Comparison of ENCODE assay signal across 7 cellular contexts in the genomic region with DNA sequence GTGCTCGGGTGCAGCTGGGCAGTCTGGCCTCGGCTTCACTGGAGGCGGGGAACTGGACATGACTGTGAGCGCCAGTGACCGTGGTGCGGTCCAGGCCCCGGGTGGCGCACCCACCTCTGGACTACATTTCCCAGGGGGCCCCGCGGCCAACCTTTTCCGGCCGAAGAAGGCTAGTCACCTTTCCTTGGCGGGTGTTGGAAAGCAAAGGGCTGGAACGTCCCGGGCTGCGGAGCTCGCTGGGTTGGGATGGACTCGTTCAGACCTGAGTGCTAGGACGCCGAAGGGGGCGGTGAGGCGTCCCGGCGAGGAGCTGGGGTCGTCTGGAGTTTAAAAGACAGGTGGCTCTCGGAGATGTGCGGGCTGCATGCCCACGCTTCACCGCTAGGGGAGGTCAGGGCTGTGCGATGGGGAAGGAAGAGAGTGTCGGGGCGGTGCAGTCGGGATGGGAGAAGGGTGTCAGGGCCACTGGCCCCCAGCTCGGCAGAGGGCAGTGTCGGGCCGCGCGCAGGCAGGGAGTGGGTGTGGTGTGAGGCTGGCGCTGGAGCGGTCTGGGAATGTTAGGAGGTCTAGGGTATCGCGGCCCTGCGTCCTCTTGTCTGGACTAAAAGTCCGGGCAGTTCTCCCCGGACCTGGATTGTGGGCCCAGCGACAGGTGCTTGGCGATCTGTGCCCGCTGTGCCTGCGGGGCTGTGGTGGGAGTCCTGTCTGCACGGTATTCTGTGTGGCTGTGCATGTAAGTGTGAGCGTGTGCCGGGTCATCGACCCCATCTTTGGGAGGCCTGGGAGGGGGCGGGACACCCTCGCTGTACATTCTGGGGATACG. TPM values are rescaled to one million over a fixed set of nuclear protein-coding genes. Genes with fewer than 3 reads are reported as not detected.
DNase-seq lines count a peak whose midpoint lies in the region; ATAC-seq lines count a peak whose summit lies in the region.

No MANE protein-coding gene starts in this region.

- no peaks in the 10 kb centered on the region for H3K27me3 ChIP-seq in MG63

- peaks cover 2% of the 10 kb centered on the region; the same call in 1 of the 2 replicates for H3K9me3 ChIP-seq in MG63

- peak; percentile 8 for DNase-seq in MG63
- DNase-seq in activated CD8-positive, alpha-beta memory T cell treated with anti-CD3 and anti-CD28 coated beads for 24 hours: peak; percentile 91
- peak; percentile 72 for DNase-seq in effector CD8-positive, alpha-beta T cell (lab: John Stamatoyannopoulos, UW)
- peak; percentile 52 to 70 for DNase-seq in memory B cell (ENCODE audit: low spot score in 2 of 2)
- peak; percentile 37 for DNase-seq in stimulated activated CD8-positive, alpha-beta memory T cell treated with anti-CD3 and anti-CD28 coated beads, Interleukin-15, amount 100 ng/mL, for 24 hours (ENCODE audit: low read depth)
- DNase-seq in DMS153 (lab: John Stamatoyannopoulos, UW): no peak

- no peaks in the 10 kb centered on the region for H3K36me3 ChIP-seq in MG63

- peaks cover 9% of the 10 kb centered on the region for H3K4me1 Mint-ChIP-seq in memory B cell

- H3K27ac Mint-ChIP-seq in memory B cell: peak overlapping the region; percentile 51

- H3K4me3 ChIP-seq in MG63: 0 out of 2 replicates have a peak overlapping the region, but pooled peaks have one; percentile 18

- peak overlapping the region; percentile 84 for H3K4me3 Mint-ChIP-seq in memory B cell

- H3K27me3 Mint-ChIP-seq in memory B cell: no peaks in the 10 kb centered on the region

- ATAC-seq in GM18909 (IDR thresholded peaks at IDR 0.05; ENCODE audit: poor library complexity, unreplicated experiment) (peak; percentile 64), memory B cell (ENCODE audit: low read depth) (peak; percentile 94)

- peaks cover 5% of the 10 kb centered on the region for H3K9me3 Mint-ChIP-seq in memory B cell

- H3K36me3 Mint-ChIP-seq in memory B cell: peaks cover 18% of the 10 kb centered on the region

RNA-seq across cellular contexts. Expression of gene ZNF568, which starts 57.1 kb away (rescaled TPM):
- total RNA-seq in MG63 (2014; rRNA removed; shearing (Covaris generic); ENCODE audit: low replicate concordance): 0.63 TPM in 1 of 2 replicates, not detected in the other

RNA-seq across cellular contexts. Expression of gene ZNF829, which starts 57.1 kb away (rescaled TPM):
- 0.03 and 0.25 TPM in 2 replicates for total RNA-seq in MG63 (2014; rRNA removed; shearing (Covaris generic); ENCODE audit: low replicate concordance)
